ENCODE assay signal across 8 cellular contexts in the genomic region with DNA sequence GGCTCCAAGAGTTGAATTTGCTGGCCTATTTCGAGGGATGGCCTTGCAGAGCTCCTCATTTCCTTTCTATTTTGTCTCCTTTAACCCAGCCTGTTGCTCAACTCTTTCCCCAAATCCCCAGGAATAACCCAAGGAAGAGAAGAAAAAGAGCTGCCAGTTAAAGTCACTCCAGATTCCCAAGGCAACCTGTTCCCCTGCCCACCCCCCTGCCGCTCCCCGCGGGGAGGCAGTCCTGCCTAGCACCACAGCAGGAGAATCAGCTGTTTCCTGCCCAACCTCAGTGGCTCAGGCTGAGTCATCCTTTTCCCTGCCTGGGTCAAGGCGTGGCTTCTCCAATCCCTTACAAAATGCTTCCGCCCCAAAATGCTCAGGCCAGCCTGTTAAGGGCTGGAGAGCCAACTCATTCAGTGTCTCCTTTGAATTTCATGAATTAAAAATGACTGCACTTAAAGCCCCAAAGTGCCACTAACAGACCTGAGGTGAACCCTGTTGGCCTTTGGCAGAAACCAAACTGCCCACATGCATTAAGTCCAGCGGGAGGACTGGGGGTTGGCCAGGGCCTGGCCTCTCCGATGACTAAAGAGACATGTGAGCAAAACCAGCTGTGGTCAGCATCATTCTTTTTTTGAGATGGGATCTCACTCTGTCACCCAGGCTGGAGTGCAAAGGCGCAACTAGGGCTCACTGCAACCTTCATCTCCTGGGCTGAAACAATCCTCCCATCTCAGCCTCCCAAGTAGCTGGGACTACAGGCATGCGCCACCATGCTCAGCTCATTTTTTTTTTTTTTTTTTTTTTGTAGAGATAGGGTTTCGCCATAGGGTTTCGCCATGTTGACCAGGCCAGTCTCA.
DNase-seq lines count a peak whose midpoint lies in the region; FAIRE-seq and TF ChIP-seq lines count a peak whose summit lies in the region.

No MANE protein-coding gene starts in this region.

- H3K27me3 ChIP-seq in GM23248 (replicated peaks; ENCODE audit: insufficient read depth) (no peaks in the 10 kb centered on the region), bronchial epithelial cell (ENCODE audit: control insufficient read depth, insufficient read depth, low read length) (no peaks in the 10 kb centered on the region), subcutaneous abdominal adipose tissue (ENCODE audit: control insufficient read depth in 5 of 5, insufficient read depth in 4 of 5, low read length in 5 of 5) (no peaks in the 10 kb centered on the region)

- H3K36me3 ChIP-seq in GM23248 (ENCODE audit: low read depth) = no peaks in the 10 kb centered on the region
- H3K36me3 ChIP-seq in bronchial epithelial cell (ENCODE audit: control insufficient read depth, insufficient read depth, low read length) = no peaks in the 10 kb centered on the region
- no peaks in the 10 kb centered on the region for H3K36me3 ChIP-seq in subcutaneous abdominal adipose tissue (ENCODE audit: control insufficient read depth in 5 of 5, insufficient read depth in 5 of 5, low read length in 5 of 5)

- peak overlapping the region; percentile 63 for H3K4me2 ChIP-seq in GM23248 (ENCODE audit: unreplicated experiment)

- H3K9me3 Mint-ChIP-seq in activated T-helper 1 cell treated with anti-CD3 and anti-CD28 coated beads, Interleukin-12 subunit alpha, Interleukin-12 subunit beta, Interleukin-2, Interleukin-4 antibody, amounts not matched to agents 30 ng/mL and 10 ng/mL and 1 ng/mL, durations not matched to agents 14 hours and 24 hours and 36 hours = no peaks in the 10 kb centered on the region

- H3K4me3 Mint-ChIP-seq in activated T-helper 1 cell treated with anti-CD3 and anti-CD28 coated beads, Interleukin-12 subunit alpha, Interleukin-12 subunit beta, Interleukin-2, Interleukin-4 antibody, amounts not matched to agents 30 ng/mL and 10 ng/mL and 1 ng/mL, durations not matched to agents 14 hours and 24 hours and 36 hours = no peak overlapping the region

- no peak overlapping the region for H3K27ac Mint-ChIP-seq in activated T-helper 1 cell treated with anti-CD3 and anti-CD28 coated beads, Interleukin-12 subunit alpha, Interleukin-12 subunit beta, Interleukin-2, Interleukin-4 antibody, amounts not matched to agents 30 ng/mL and 10 ng/mL and 1 ng/mL, durations not matched to agents 14 hours and 24 hours and 36 hours

- H3K27ac ChIP-seq in GM23248 (peak overlapping the region; percentile 84), subcutaneous abdominal adipose tissue (ENCODE audit: low read depth, low read length) (peak overlapping the region; percentile 75)

- H3K27me3 Mint-ChIP-seq in activated T-helper 1 cell treated with anti-CD3 and anti-CD28 coated beads, Interleukin-12 subunit alpha, Interleukin-12 subunit beta, Interleukin-2, Interleukin-4 antibody, amounts not matched to agents 30 ng/mL and 10 ng/mL and 1 ng/mL, durations not matched to agents 14 hours and 24 hours and 36 hours (ENCODE audit: insufficient read depth) = peaks cover 8% of the 10 kb centered on the region

- intact Hi-C loops in activated T-helper 1 cell treated with anti-CD3 and anti-CD28 coated beads, Interleukin-12 subunit alpha, Interleukin-12 subunit beta, Interleukin-2, Interleukin-4 antibody, amounts not matched to agents 30 ng/mL and 10 ng/mL and 1 ng/mL, durations not matched to agents 14 hours and 24 hours and 36 hours (cut with micrococcal nuclease) = no loop called here

- H3K4me3 ChIP-seq in GM23248 = peak overlapping the region; percentile 43
- no peak overlapping the region for H3K4me3 ChIP-seq in bronchial epithelial cell (ENCODE audit: low read depth, low read length)
- H3K4me3 ChIP-seq in subcutaneous abdominal adipose tissue (ENCODE audit: low read depth in 1 of 5, low read length in 5 of 5) = peak overlapping the region in 2 of 5 donors; percentile 9 to 48

- in situ Hi-C loops in GM23248 (cut with MboI) = no loop called here

- H3K9me3 ChIP-seq in GM23248 (ENCODE audit: low read depth) (no peaks in the 10 kb centered on the region), subcutaneous abdominal adipose tissue (ENCODE audit: control insufficient read depth in 5 of 5, low read length in 5 of 5) (no peaks in the 10 kb centered on the region)

- H4K20me1 ChIP-seq in GM23248 (ENCODE audit: insufficient read depth) = no peaks in the 10 kb centered on the region

- no peaks in the 10 kb centered on the region for H3K79me2 ChIP-seq in GM23248 (ENCODE audit: insufficient read depth)

- H3K9ac ChIP-seq in GM23248 (peak overlapping the region; percentile 49; the same call in 1 of the 2 replicates), subcutaneous abdominal adipose tissue (ENCODE audit: low read length in 5 of 5) (peak overlapping the region in 3 of 5 donors; percentile 6 to 12 (median 11))

- no peaks in the 10 kb centered on the region for H3K9me2 ChIP-seq in GM23248 (ENCODE audit: insufficient read depth)

- H2AFZ ChIP-seq in GM23248 = peak overlapping the region; percentile 79

- peak; percentile 98 for DNase-seq in GM23248
- DNase-seq in NOMO-1 (lab: John Stamatoyannopoulos, UW; ENCODE audit: unreplicated experiment in 2 of 2) = peak; percentile 72 to 80
- peak; percentile 95 for DNase-seq in bronchial epithelial cell (ENCODE audit: low read depth)
- DNase-seq in kidney glomerular epithelial cell (lab: John Stamatoyannopoulos, UW) = peak; percentile 77
- no peak for DNase-seq in activated CD4-positive, CD25-positive, alpha-beta regulatory T cell (lab: John Stamatoyannopoulos, UW)
- no peak for DNase-seq in activated T-helper 1 cell treated with anti-CD3 and anti-CD28 coated beads, Interleukin-12 subunit alpha, Interleukin-12 subunit beta, Interleukin-2, Interleukin-4 antibody, amounts not matched to agents 30 ng/mL and 10 ng/mL and 1 ng/mL, durations not matched to agents 14 hours and 24 hours and 36 hours (ENCODE audit: low spot score)
- no peak for DNase-seq in KG1 (lab: John Stamatoyannopoulos, UW)

- TF ChIP-seq CTCF in bronchial epithelial cell (IDR thresholded peaks at IDR 0.05; ENCODE audit: insufficient read depth, low read length, severe bottlenecking) = peak; percentile 43

- 28 to 31% methylated on average over 12 of the region's 12 CpGs for WGBS in GM23248 (ENCODE audit: low coverage in 1 of 2, low lambda C conversion rate in 2 of 2, missing lambda C conversion rate in 2 of 2), 2 experiments

- H3K4me1 Mint-ChIP-seq in activated T-helper 1 cell treated with anti-CD3 and anti-CD28 coated beads, Interleukin-12 subunit alpha, Interleukin-12 subunit beta, Interleukin-2, Interleukin-4 antibody, amounts not matched to agents 30 ng/mL and 10 ng/mL and 1 ng/mL, durations not matched to agents 14 hours and 24 hours and 36 hours (ENCODE audit: low read depth) = peaks cover 9% of the 10 kb centered on the region

- peaks cover 18% of the 10 kb centered on the region for H3K4me1 ChIP-seq in GM23248 (ENCODE audit: insufficient read depth)
- H3K4me1 ChIP-seq in subcutaneous abdominal adipose tissue (ENCODE audit: control insufficient read depth in 5 of 5, insufficient read depth in 5 of 5, low read length in 5 of 5) = peaks cover 5 to 40% (median 29%) of the 10 kb centered on the region in 5 donors

- FAIRE-seq in bronchial epithelial cell (lab: Jason Lieb, UNC) = no peak

- no peaks in the 10 kb centered on the region for H3K36me3 Mint-ChIP-seq in activated T-helper 1 cell treated with anti-CD3 and anti-CD28 coated beads, Interleukin-12 subunit alpha, Interleukin-12 subunit beta, Interleukin-2, Interleukin-4 antibody, amounts not matched to agents 30 ng/mL and 10 ng/mL and 1 ng/mL, durations not matched to agents 14 hours and 24 hours and 36 hours (ENCODE audit: low read depth)

- H3F3A ChIP-seq in GM23248 (ENCODE audit: insufficient read depth) = peaks cover 19% of the 10 kb centered on the region

Comparison
In these comparisons a context has a peak if more than half of its experiments do, and no peak if none do; other contexts are left out.
1. DNase-seq: peak in GM23248 (single experiment), NOMO-1 (2 of 2), bronchial epithelial cell (single experiment) and kidney glomerular epithelial cell (single experiment); none in activated CD4-positive, CD25-positive, alpha-beta regulatory T cell (0 of 4), activated T-helper 1 cell treated with anti-CD3 and anti-CD28 coated beads, Interleukin-12 subunit alpha, Interleukin-12 subunit beta, Interleukin-2, Interleukin-4 antibody, amounts not matched to agents 30 ng/mL and 10 ng/mL and 1 ng/mL, durations not matched to agents 14 hours and 24 hours and 36 hours (single experiment) and KG1 (single experiment).